ENCODE assay signal across 14 cellular contexts in genomic region chr21:31366825-31367224, GRCh38. TPM values are rescaled to one million over a fixed set of nuclear protein-coding genes. Genes with fewer than 3 reads are reported as not detected.
DNase-seq lines count a peak whose midpoint lies in the region; ATAC-seq, FAIRE-seq and TF ChIP-seq lines count a peak whose summit lies in the region.
"Had no signal": no experiment of that assay in that cellular context is flagged by ENCODE, and none has a peak within 500 bp of the region (broad histone marks: within the 10 kb centered on the region; RNA-seq: fewer than 3 reads in every experiment).

No MANE protein-coding gene starts in this region.

- H3K9ac ChIP-seq in HCT116 (ENCODE audit: low read length): peak overlapping the region; percentile 30

- no peak overlapping the region for H3K4me3 Mint-ChIP-seq in stimulated activated naive CD8-positive, alpha-beta T cell treated with anti-CD3 and anti-CD28 coated beads, Interleukin-15, amount 100 ng/mL, for 72 hours

- POLR2A ChIA-PET in HCT116 (lab: Charles Lee): interaction anchor here (0.6 to 1.3 kb wide), 3 partner anchors 9 to 51 kb away, joined by 3 to 20 read pairs (median 6); no protein-coding TSS in a partner anchor

- H3K9me2 ChIP-seq in HCT116 (ENCODE audit: insufficient read depth): no peaks in the 10 kb centered on the region

- intact Hi-C loops in HCT116 (cut with micrococcal nuclease): loop anchor here (1.0 kb wide), 1 partner anchor 13 kb away; no protein-coding TSS in a partner anchor

- no peaks in the 10 kb centered on the region for H3K36me3 ChIP-seq in HCT116 (ENCODE audit: control insufficient read depth in 1 of 2, insufficient read depth in 2 of 2, low read length in 2 of 2)
- H3K36me3 ChIP-seq: upper lobe of left lung had no signal

- H3K4me2 ChIP-seq in HCT116 (ENCODE audit: low read length): peak overlapping the region; percentile 58

- peaks cover 0 to 5% of the 10 kb centered on the region in 2 donors for H3K9me3 Mint-ChIP-seq in stimulated activated naive CD8-positive, alpha-beta T cell treated with anti-CD3 and anti-CD28 coated beads, Interleukin-15, amount 100 ng/mL, for 72 hours
- H3K9me3 Mint-ChIP-seq: activated naive CD4-positive, alpha-beta T cell treated with anti-CD3 and anti-CD28 coated beads, Interleukin-2, amount 50 U/mL, for 72 hours had no signal

- BruUV-seq in HCT116 (replicated peaks; lab: Mats Ljungman, UMichigan): no TSS peak

- TF ChIP-seq POLR2A in HCT116 (IDR thresholded peaks at IDR 0.05; ENCODE audit: borderline replicate concordance, extremely low read depth, insufficient read depth, insufficient read length): no peak

- RAD21 ChIA-PET in HCT116 (lab: Charles Lee; ENCODE audit: low non-redundant PET in 1 of 2, low total read pairs in 2 of 2, uncharacterized antibody in 2 of 2, unreplicated experiment in 2 of 2): interaction anchor here in 1 of 2 experiments (0.7 kb wide), 1 partner anchor 48 kb away, joined by 7 read pairs; no protein-coding TSS in a partner anchor

- no peak overlapping the region for H2AFZ ChIP-seq in HCT116 (ENCODE audit: low read depth, low read length, poor library complexity, severe bottlenecking)

- peaks cover 68 to 90% of the 10 kb centered on the region in 2 experiments for H3K4me1 ChIP-seq in HCT116 (ENCODE audit: control insufficient read depth in 1 of 2, insufficient read depth in 2 of 2, low read length in 2 of 2)
- H3K4me1 ChIP-seq: upper lobe of left lung had no signal

- peak; percentile 93 for ATAC-seq in HCT116
- no peak for ATAC-seq in stimulated activated naive CD8-positive, alpha-beta T cell treated with anti-CD3 and anti-CD28 coated beads, Interleukin-15, amount 100 ng/mL, for 72 hours

- TF ChIP-seq CTCF in HCT116 (IDR thresholded peaks at IDR 0.05 in 2 of 3, conservative IDR thresholded peaks at IDR 0.05 in 1 of 3; ENCODE audit: borderline replicate concordance in 1 of 3, insufficient read depth in 1 of 3, low read depth in 2 of 3, low read length in 2 of 3) (no peak), epithelial cell of proximal tubule (conservative IDR thresholded peaks at IDR 0.05; ENCODE audit: low read depth, low read length) (no peak)

- H3K79me2 ChIP-seq in HCT116 (ENCODE audit: insufficient read depth, low read length): no peaks in the 10 kb centered on the region

- no peak overlapping the region for H3K27ac Mint-ChIP-seq in stimulated activated naive CD8-positive, alpha-beta T cell treated with anti-CD3 and anti-CD28 coated beads, Interleukin-15, amount 100 ng/mL, for 72 hours
- H3K27ac Mint-ChIP-seq: activated naive CD4-positive, alpha-beta T cell treated with anti-CD3 and anti-CD28 coated beads, Interleukin-2, amount 50 U/mL, for 72 hours; progenitor cell of endocrine pancreas had no signal

- TF ChIP-seq RAD21 in HCT116 (IDR thresholded peaks at IDR 0.05; ENCODE audit: low read depth): no peak

- H3K9me3 ChIP-seq in HCT116 (ENCODE audit: control insufficient read depth in 1 of 2, insufficient read depth in 1 of 2, low read depth in 1 of 2, low read length in 2 of 2): no peaks in the 10 kb centered on the region
- H3K9me3 ChIP-seq: upper lobe of left lung had no signal

- H3K27me3 Mint-ChIP-seq in stimulated activated naive CD8-positive, alpha-beta T cell treated with anti-CD3 and anti-CD28 coated beads, Interleukin-15, amount 100 ng/mL, for 72 hours: no peaks in the 10 kb centered on the region
- H3K27me3 Mint-ChIP-seq: progenitor cell of endocrine pancreas had no signal

- H3K4me3 ChIP-seq in HCT116 (replicated peaks in 1 of 2; ENCODE audit: low read depth in 1 of 2, low read length in 2 of 2) (peak overlapping the region; percentile 22 to 24; a peak in 2 of 4 replicates), epithelial cell of proximal tubule (ENCODE audit: low read depth, low read length) (no peak overlapping the region)
- H3K4me3 ChIP-seq: upper lobe of left lung had no signal

- peaks cover 51% of the 10 kb centered on the region for H3K4me1 Mint-ChIP-seq in stimulated activated naive CD8-positive, alpha-beta T cell treated with anti-CD3 and anti-CD28 coated beads, Interleukin-15, amount 100 ng/mL, for 72 hours

- H3K27ac ChIP-seq in HCT116 (ENCODE audit: low read depth, low read length): peak overlapping the region; percentile 81
- H3K27ac ChIP-seq: upper lobe of left lung had no signal

- H3K27me3 ChIP-seq in HCT116 (ENCODE audit: insufficient read depth, low read length): no peaks in the 10 kb centered on the region
- H3K27me3 ChIP-seq: upper lobe of left lung had no signal

- no peaks in the 10 kb centered on the region for H4K20me1 ChIP-seq in HCT116 (ENCODE audit: insufficient read depth)

- CTCF ChIA-PET in HCT116 (lab: Charles Lee): interaction anchor here (0.6 to 1.5 kb wide), 5 partner anchors 13 to 214 kb away, joined by 3 to 4 read pairs (median 3); no protein-coding TSS in a partner anchor

- DNase-seq in HCT116 (ENCODE audit: low read depth, low spot score) (peak; percentile 98), RCC 7860 (ENCODE audit: low spot score) (peak; percentile 31), epithelial cell of proximal tubule (ENCODE audit: low read depth) (peak; percentile 83), renal cortical epithelial cell (ENCODE audit: low read depth) (peak; percentile 98), NCI-H1417 (lab: John Stamatoyannopoulos, UW) (no peak)
- DNase-seq in activated CD4-positive, alpha-beta T cell treated with anti-CD3 and anti-CD28 coated beads for 1 hour: no peak
- DNase-seq in stimulated activated naive CD8-positive, alpha-beta T cell treated with anti-CD3 and anti-CD28 coated beads, Interleukin-15, amount 100 ng/mL, for 72 hours: no peak
- DNase-seq in stimulated activated CD4-positive, alpha-beta T cell treated with anti-CD3 and anti-CD28 coated beads, Interleukin-2, amount 100 ng/mL, for 24 hours: no peak
- DNase-seq: activated CD4-positive, CD25-positive, alpha-beta regulatory T cell treated with anti-CD3 and anti-CD28 coated beads, Interleukin-2, amount 50 U/mL, for 72 hours; NCI-H1092; OCI-M1; upper lobe of left lung had no signal

- FAIRE-seq in RCC 7860 (lab: Jason Lieb, UNC): no peak

TF ChIP-seq in HCT116, 20 proteins besides CTCF, POLR2A, EP300 and RAD21:
- TF ChIP-seq SP1 (IDR thresholded peaks at IDR 0.05; ENCODE audit: low read depth) (no peak), POLR2AphosphoS5 (IDR thresholded peaks at IDR 0.05; ENCODE audit: low read depth, low read length) (peak; percentile 48), ZFX (IDR thresholded peaks at IDR 0.05) (no peak), CBX3 (IDR thresholded peaks at IDR 0.05; ENCODE audit: low read depth) (no peak), TCF7L2 (IDR thresholded peaks at IDR 0.05; ENCODE audit: borderline replicate concordance, extremely low read depth, insufficient read depth, insufficient read length) (peak; percentile 77)
TF ChIP-seq in HCT116: peak in this region for 2.

RNA-seq across cellular contexts. Expression of gene TIAM1, which starts 22.8 kb away (rescaled TPM):
- 47.8 TPM for total RNA-seq in HCT116 (2021; ENCODE audit: unreplicated experiment)
- 19.5 and 23.1 TPM in 2 replicates for polyA plus RNA-seq in HCT116 (2012)
- total RNA-seq in epithelial cell of proximal tubule: 3.6 and 8.3 TPM in 2 replicates
- total RNA-seq in renal cortical epithelial cell: 5.9 and 7.6 TPM in 2 replicates

Comparison
In these comparisons a context has a peak if more than half of its experiments do, and no peak if none do; other contexts are left out.
1. DNase-seq: peak in HCT116 (single experiment), RCC 7860 (single experiment), epithelial cell of proximal tubule (single experiment) and renal cortical epithelial cell (single experiment); none in activated CD4-positive, alpha-beta T cell treated with anti-CD3 and anti-CD28 coated beads for 1 hour (single experiment), stimulated activated naive CD8-positive, alpha-beta T cell treated with anti-CD3 and anti-CD28 coated beads, Interleukin-15, amount 100 ng/mL, for 72 hours (0 of 2), NCI-H1417 (0 of 3) and stimulated activated CD4-positive, alpha-beta T cell treated with anti-CD3 and anti-CD28 coated beads, Interleukin-2, amount 100 ng/mL, for 24 hours (0 of 2).